24 cellular contexts compared by ENCODE assay signal in the genomic region with DNA sequence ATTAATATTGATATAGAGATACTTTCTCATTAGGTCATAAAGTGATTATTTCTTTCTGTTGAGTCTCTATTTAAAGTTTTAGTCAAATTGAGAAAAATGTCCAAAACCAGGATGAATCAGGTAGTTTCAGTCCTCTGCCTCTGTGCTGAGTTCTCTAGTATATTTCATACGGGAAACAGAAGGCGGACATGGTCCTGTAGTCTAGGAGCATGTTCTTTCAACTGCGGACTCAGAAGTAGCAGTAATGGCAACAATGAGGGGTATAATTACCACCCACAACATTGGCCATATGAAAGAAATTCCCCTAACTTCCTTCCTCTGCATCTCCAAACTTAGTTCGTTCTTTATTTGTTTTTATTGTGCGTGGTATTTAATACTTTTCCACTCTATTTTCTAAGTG. TPM values are rescaled to one million over a fixed set of nuclear protein-coding genes. Genes with fewer than 3 reads are reported as not detected.
"Had no signal": no experiment of that assay in that cellular context is flagged by ENCODE, and none has a peak within 500 bp of the region (broad histone marks: within the 10 kb centered on the region; RNA-seq: fewer than 3 reads in every experiment).

No MANE protein-coding gene starts in this region.

- H3K36me3 ChIP-seq: MG63, SJCRH30 had no signal

- H3K27me3 ChIP-seq: MG63, SJCRH30 had no signal

- DNase-seq: KBM-7, MG63, NCI-H1092, NCI-H1105 treated with DMSO at 0.1 percent for 48 hours, NCI-H1417 treated with DMSO at 0.1 percent for 48 hours, NCI-H146, NCI-H1694 treated with DMSO at 0.1 percent for 48 hours, NCI-H1930, NCI-H2081, NCI-H2107, NCI-H2227 treated with DMSO at 0.1 percent for 48 hours, NCI-H510A, NCI-H524 treated with DMSO at 0.1 percent for 48 hours, NCI-H69, NCI-H774, SHP77 treated with DMSO at 0.1 percent for 48 hours, SJCRH30, T-helper 2 cell had no signal

- H3K4me3 ChIP-seq: MG63, SJCRH30 had no signal

- H3K4me3 Mint-ChIP-seq: IgD-negative memory B cell had no signal

- H3K36me3 Mint-ChIP-seq: IgD-negative memory B cell had no signal

- H3K9me3 Mint-ChIP-seq: IgD-negative memory B cell had no signal

- H3K27ac ChIP-seq: SJCRH30 had no signal

- ATAC-seq: HepG2, Right ventricle myocardium inferior, SK-N-SH treated with all-trans-retinoic acid at 6 μM for 48 hours had no signal

- H3K27ac Mint-ChIP-seq: IgD-negative memory B cell had no signal

- H3K9me3 ChIP-seq: MG63, SJCRH30 had no signal

- FAIRE-seq: HepG2 had no signal

RNA-seq across cellular contexts. Expression of a gene that starts 50.1 kb away (rescaled TPM):
- total RNA-seq: HT1080; Right ventricle myocardium inferior; T-helper 1 cell treated with Interleukin-12 subunit alpha and Interleukin-12 subunit beta and Interleukin-4 antibody, amounts not matched to agents 30 ng/mL and 1 ng/mL, for 36 hours had no signal
- polyA plus RNA-seq: IgD-negative memory B cell had no signal
